Comparison of ENCODE assay signal across 9 cellular contexts in the genomic region with DNA sequence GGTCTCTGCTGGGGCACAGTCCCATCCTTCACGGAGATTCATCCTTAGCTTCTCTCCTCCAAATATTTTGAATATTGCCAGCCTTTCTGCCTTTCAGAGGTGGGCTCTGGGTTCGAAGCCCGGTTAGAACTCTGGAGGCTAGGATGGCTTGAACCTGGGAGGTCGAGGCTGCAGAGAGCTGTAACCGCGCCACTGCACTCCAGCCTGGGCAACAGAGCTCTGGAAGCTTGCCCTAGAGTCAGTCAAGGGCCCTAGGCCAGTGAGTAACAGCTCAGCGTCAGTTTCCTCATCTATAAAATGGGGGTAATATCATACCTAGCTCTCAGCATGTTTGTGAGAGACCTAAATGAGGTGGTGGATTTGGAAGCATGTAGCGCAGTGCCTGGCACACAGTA. TPM values are rescaled to one million over a fixed set of nuclear protein-coding genes. Genes with fewer than 3 reads are reported as not detected.
DNase-seq lines count a peak whose midpoint lies in the region; ATAC-seq and TF ChIP-seq lines count a peak whose summit lies in the region.
"Had no signal": no experiment of that assay in that cellular context is flagged by ENCODE, and none has a peak within 500 bp of the region (broad histone marks: within the 10 kb centered on the region; RNA-seq: fewer than 3 reads in every experiment).

No MANE protein-coding gene starts in this region.

- H3K9me3 ChIP-seq in heart right ventricle: no peaks in the 10 kb centered on the region
- no peaks in the 10 kb centered on the region for H3K9me3 ChIP-seq in right atrium auricular region
- H3K9me3 ChIP-seq in mononuclear cell (ENCODE audit: low read depth, low read length): no peaks in the 10 kb centered on the region
- no peaks in the 10 kb centered on the region for H3K9me3 ChIP-seq in upper lobe of left lung

- H3K4me3 ChIP-seq in heart right ventricle (peak overlapping the region in 3 of 10 donors; percentile 37 to 80 (median 37)), right atrium auricular region (no peak overlapping the region), mononuclear cell (ENCODE audit: low read length) (peak overlapping the region; percentile 90), upper lobe of left lung (peak overlapping the region in 2 of 4 donors; percentile 51 to 54), mesendoderm (ENCODE audit: low read length) (no peak overlapping the region)

- peaks cover 75% of the 10 kb centered on the region for H3K4me1 Mint-ChIP-seq in activated T-helper 2 cell treated with anti-CD3 and anti-CD28 coated beads, Interferon-gamma antibody, Interleukin-2, Interleukin-4, amounts not matched to agents 10 μg/mL and 5 μg/mL and 100 μg/mL, durations not matched to agents 14 hours and 24 hours and 36 hours (ENCODE audit: low read depth)

- ATAC-seq in heart right ventricle: no peak
- no peak for ATAC-seq in upper lobe of left lung (ENCODE audit: low FRiP score in 2 of 2)
- ATAC-seq in GM18502 (IDR thresholded peaks at IDR 0.05; ENCODE audit: poor library complexity, unreplicated experiment): no peak
- no peak for ATAC-seq in HG02798 (IDR thresholded peaks at IDR 0.05; ENCODE audit: poor library complexity, unreplicated experiment)

- H3K27ac Mint-ChIP-seq in activated T-helper 2 cell treated with anti-CD3 and anti-CD28 coated beads, Interferon-gamma antibody, Interleukin-2, Interleukin-4, amounts not matched to agents 10 μg/mL and 5 μg/mL and 100 μg/mL, durations not matched to agents 14 hours and 24 hours and 36 hours: peak overlapping the region; percentile 97

- H3K27me3 ChIP-seq in heart right ventricle (no peaks in the 10 kb centered on the region), right atrium auricular region (no peaks in the 10 kb centered on the region), mononuclear cell (ENCODE audit: insufficient read depth, low read length) (no peaks in the 10 kb centered on the region), upper lobe of left lung (no peaks in the 10 kb centered on the region), mesendoderm (ENCODE audit: insufficient read depth, low read length, poor library complexity) (no peaks in the 10 kb centered on the region)

- TF ChIP-seq CTCF in heart right ventricle (IDR thresholded peaks at IDR 0.05) (no peak), right atrium auricular region (IDR thresholded peaks at IDR 0.05) (no peak), upper lobe of left lung (IDR thresholded peaks at IDR 0.05) (no peak)

- H3K36me3 ChIP-seq in heart right ventricle: peaks cover 0 to 59% (median 0%) of the 10 kb centered on the region in 9 donors
- H3K36me3 ChIP-seq in right atrium auricular region: no peaks in the 10 kb centered on the region
- H3K36me3 ChIP-seq in upper lobe of left lung: peaks cover 0 to 21% (median 13%) of the 10 kb centered on the region in 4 donors
- H3K36me3 ChIP-seq in mesendoderm (ENCODE audit: control insufficient read depth, insufficient read depth, low read length): no peaks in the 10 kb centered on the region

- no peak overlapping the region for H2AK5ac ChIP-seq in mesendoderm (ENCODE audit: low read length)

- no peak overlapping the region for H2BK5ac ChIP-seq in mesendoderm (ENCODE audit: low read length)

- H2BK15ac ChIP-seq in mesendoderm (replicated peaks; ENCODE audit: low read depth): no peak overlapping the region

- no peak overlapping the region for H3K56ac ChIP-seq in mesendoderm (ENCODE audit: low read length)

- H3K18ac ChIP-seq in mesendoderm (ENCODE audit: low read length): no peak overlapping the region

- H3K27me3 Mint-ChIP-seq in activated T-helper 2 cell treated with anti-CD3 and anti-CD28 coated beads, Interferon-gamma antibody, Interleukin-2, Interleukin-4, amounts not matched to agents 10 μg/mL and 5 μg/mL and 100 μg/mL, durations not matched to agents 14 hours and 24 hours and 36 hours (ENCODE audit: low read depth): no peaks in the 10 kb centered on the region

- intact Hi-C loops in heart right ventricle (cut with DNase I): loop anchor here in 1 of 10 donors (10.0 kb wide), 1 partner anchor 160 kb away; no protein-coding TSS in a partner anchor
- intact Hi-C loops in activated T-helper 2 cell treated with anti-CD3 and anti-CD28 coated beads, Interferon-gamma antibody, Interleukin-2, Interleukin-4, amounts not matched to agents 10 μg/mL and 5 μg/mL and 100 μg/mL, durations not matched to agents 14 hours and 24 hours and 36 hours (cut with micrococcal nuclease): loop anchor here (5.0 kb wide), 1 partner anchor 422 kb away; the partner anchor contains the start of gene GAPDH

- TF ChIP-seq POLR2A in upper lobe of left lung (IDR thresholded peaks at IDR 0.05): no peak

- H3K4me3 Mint-ChIP-seq in activated T-helper 2 cell treated with anti-CD3 and anti-CD28 coated beads, Interferon-gamma antibody, Interleukin-2, Interleukin-4, amounts not matched to agents 10 μg/mL and 5 μg/mL and 100 μg/mL, durations not matched to agents 14 hours and 24 hours and 36 hours (ENCODE audit: low read depth): peak overlapping the region; percentile 94

- peaks cover 79% of the 10 kb centered on the region for H3K36me3 Mint-ChIP-seq in activated T-helper 2 cell treated with anti-CD3 and anti-CD28 coated beads, Interferon-gamma antibody, Interleukin-2, Interleukin-4, amounts not matched to agents 10 μg/mL and 5 μg/mL and 100 μg/mL, durations not matched to agents 14 hours and 24 hours and 36 hours (ENCODE audit: low read depth)

- H2BK120ac ChIP-seq in mesendoderm (ENCODE audit: low read depth, low read length): no peak overlapping the region

- no peak overlapping the region for H3K4me2 ChIP-seq in mesendoderm (ENCODE audit: low read length)

- no peak overlapping the region for H3K23ac ChIP-seq in mesendoderm (ENCODE audit: low read length)

- no peak for TF ChIP-seq EP300 in upper lobe of left lung (IDR thresholded peaks at IDR 0.05)

- no peaks in the 10 kb centered on the region for H3K79me1 ChIP-seq in mesendoderm (ENCODE audit: low read length)

- no peak overlapping the region for H4K5ac ChIP-seq in mesendoderm (ENCODE audit: low read length)

- no peak overlapping the region for H3K4ac ChIP-seq in mesendoderm (ENCODE audit: low read depth, low read length)

- H3K27ac ChIP-seq in heart right ventricle (peak overlapping the region in 7 of 10 donors; percentile 32 to 98 (median 77)), right atrium auricular region (no peak overlapping the region), upper lobe of left lung (peak overlapping the region; percentile 81 to 97 (median 88)), mesendoderm (ENCODE audit: low read depth, low read length) (no peak overlapping the region)

- no peak overlapping the region for H3K9ac ChIP-seq in mesendoderm (ENCODE audit: low read length)

- no peak overlapping the region for H4K8ac ChIP-seq in mesendoderm (ENCODE audit: low read depth, low read length)

- no peaks in the 10 kb centered on the region for H3K9me3 Mint-ChIP-seq in activated T-helper 2 cell treated with anti-CD3 and anti-CD28 coated beads, Interferon-gamma antibody, Interleukin-2, Interleukin-4, amounts not matched to agents 10 μg/mL and 5 μg/mL and 100 μg/mL, durations not matched to agents 14 hours and 24 hours and 36 hours

- no peaks in the 10 kb centered on the region for H3K79me2 ChIP-seq in mesendoderm (ENCODE audit: control insufficient read depth, insufficient read depth, low read length)

- H3K4me1 ChIP-seq in heart right ventricle (peaks cover 0 to 86% (median 29%) of the 10 kb centered on the region in 9 donors), right atrium auricular region (peaks cover 0 to 30% of the 10 kb centered on the region in 2 donors), mononuclear cell (ENCODE audit: insufficient read depth, low read length) (peaks cover 73% of the 10 kb centered on the region), upper lobe of left lung (peaks cover 36 to 72% (median 58%) of the 10 kb centered on the region in 4 donors), mesendoderm (ENCODE audit: control insufficient read depth, low read depth, low read length) (no peaks in the 10 kb centered on the region)

- DNase-seq in heart right ventricle (no peak), right atrium auricular region (ENCODE audit: low spot score) (no peak), upper lobe of left lung (no peak), mesendoderm (no peak)
- no peak for DNase-seq in activated T-helper 2 cell treated with anti-CD3 and anti-CD28 coated beads, Interferon-gamma antibody, Interleukin-2, Interleukin-4, amounts not matched to agents 10 μg/mL and 5 μg/mL and 100 μg/mL, durations not matched to agents 14 hours and 24 hours and 36 hours (ENCODE audit: low spot score)
- DNase-seq: SHP77 had no signal

- WGBS in heart right ventricle, 2 donors: 91 to 94% methylated on average over 8 of the region's 8 CpGs
- WGBS in upper lobe of left lung, 2 donors: 72 to 78% methylated on average over 7 to 8 of the region's 8 CpGs
- no CpG with 5 or more reads among the region's 8 CpGs for WGBS in mesendoderm (ENCODE audit: extremely low coverage, insufficient coverage, low lambda C conversion rate)

RNA-seq across cellular contexts. Expression of gene PTPN6, which starts 3.2 kb away (rescaled TPM):
- total RNA-seq in heart right ventricle (10 to 100 TPM in 2 of 10 donors, 1 to 10 TPM in 8; 2.9 to 32.5 (median 5.3) TPM), right atrium auricular region (1 to 10 TPM; 3.7 to 7.5 TPM), mononuclear cell (99.9 TPM), upper lobe of left lung (100 to 1,000 TPM in 4 of 6 donors, 10 to 100 TPM in 2; 56.3 to 215 (median 114) TPM)
- polyA plus RNA-seq in heart right ventricle: 10 to 100 TPM in 1 of 2 donors, 1 to 10 TPM in 1; 8.1 to 12.1 TPM
- 250 and 252 TPM in 2 replicates for total RNA-seq in activated T-helper 2 cell treated with anti-CD3 and anti-CD28 coated beads, Interferon-gamma antibody, Interleukin-2, Interleukin-4, amounts not matched to agents 10 μg/mL and 5 μg/mL and 100 μg/mL, durations not matched to agents 14 hours and 24 hours and 36 hours
- 13.2 TPM for polyA plus RNA-seq in mesendoderm (2013, experiment 1 of 2)
- 14.1 TPM for polyA plus RNA-seq in mesendoderm (2013, experiment 2 of 2)

RNA-seq across cellular contexts. Expression of gene C12orf57, which starts 10.5 kb away (rescaled TPM):
- total RNA-seq in heart right ventricle: 100 to 1,000 TPM; 134 to 213 (median 167) TPM
- 100 to 1,000 TPM; 182 to 654 TPM for polyA plus RNA-seq in heart right ventricle
- total RNA-seq in right atrium auricular region: 100 to 1,000 TPM; 398 to 533 TPM
- 158 and 173 TPM in 2 replicates for total RNA-seq in activated T-helper 2 cell treated with anti-CD3 and anti-CD28 coated beads, Interferon-gamma antibody, Interleukin-2, Interleukin-4, amounts not matched to agents 10 μg/mL and 5 μg/mL and 100 μg/mL, durations not matched to agents 14 hours and 24 hours and 36 hours
- 274 TPM for total RNA-seq in mononuclear cell
- 100 to 1,000 TPM in 5 of 6 donors, 10 to 100 TPM in 1; 83.8 to 291 (median 179) TPM for total RNA-seq in upper lobe of left lung
- polyA plus RNA-seq in mesendoderm (2013, experiment 1 of 2): 146 TPM
- polyA plus RNA-seq in mesendoderm (2013, experiment 2 of 2): 141 TPM

RNA-seq across cellular contexts. Expression of gene RNU7-1, which starts 10.7 kb away (rescaled TPM):
- total RNA-seq in heart right ventricle (not detected), right atrium auricular region (not detected), mononuclear cell (not detected), upper lobe of left lung (not detected)
- polyA plus RNA-seq in heart right ventricle: not detected
- total RNA-seq in activated T-helper 2 cell treated with anti-CD3 and anti-CD28 coated beads, Interferon-gamma antibody, Interleukin-2, Interleukin-4, amounts not matched to agents 10 μg/mL and 5 μg/mL and 100 μg/mL, durations not matched to agents 14 hours and 24 hours and 36 hours: not detected in 2 replicates
- not detected for polyA plus RNA-seq in mesendoderm (2013, experiment 1 of 2)
- not detected for polyA plus RNA-seq in mesendoderm (2013, experiment 2 of 2)

RNA-seq across cellular contexts. Expression of gene PHB2, which starts 16.2 kb away (rescaled TPM):
- total RNA-seq in heart right ventricle: 100 to 1,000 TPM; 139 to 203 (median 160) TPM
- 100 to 1,000 TPM; 102 to 178 TPM for polyA plus RNA-seq in heart right ventricle
- total RNA-seq in right atrium auricular region: 100 to 1,000 TPM; 160 to 183 TPM
- 381 and 391 TPM in 2 replicates for total RNA-seq in activated T-helper 2 cell treated with anti-CD3 and anti-CD28 coated beads, Interferon-gamma antibody, Interleukin-2, Interleukin-4, amounts not matched to agents 10 μg/mL and 5 μg/mL and 100 μg/mL, durations not matched to agents 14 hours and 24 hours and 36 hours
- 131 TPM for total RNA-seq in mononuclear cell
- 100 to 1,000 TPM; 101 to 196 (median 140) TPM for total RNA-seq in upper lobe of left lung
- 473 TPM for polyA plus RNA-seq in mesendoderm (2013, experiment 1 of 2)
- 476 TPM for polyA plus RNA-seq in mesendoderm (2013, experiment 2 of 2)

RNA-seq across cellular contexts. Expression of gene EMG1, which starts 16.4 kb away (rescaled TPM):
- 10 to 100 TPM; 33.5 to 42.1 (median 38.3) TPM for total RNA-seq in heart right ventricle
- polyA plus RNA-seq in heart right ventricle: 10 to 100 TPM; 13.8 to 31.4 TPM
- 10 to 100 TPM; 16.5 to 28.4 TPM for total RNA-seq in right atrium auricular region
- total RNA-seq in activated T-helper 2 cell treated with anti-CD3 and anti-CD28 coated beads, Interferon-gamma antibody, Interleukin-2, Interleukin-4, amounts not matched to agents 10 μg/mL and 5 μg/mL and 100 μg/mL, durations not matched to agents 14 hours and 24 hours and 36 hours: 104 and 112 TPM in 2 replicates
- 30.6 TPM for total RNA-seq in mononuclear cell
- total RNA-seq in upper lobe of left lung: 10 to 100 TPM; 30.4 to 47.4 (median 38.3) TPM
- 119 TPM for polyA plus RNA-seq in mesendoderm (2013, experiment 1 of 2)
- polyA plus RNA-seq in mesendoderm (2013, experiment 2 of 2): 115 TPM

Comparison
In these comparisons a context has a peak if more than half of its experiments do, and no peak if none do; other contexts are left out.
1. H3K27ac ChIP-seq: peak in heart right ventricle (7 of 10) and upper lobe of left lung (4 of 4); none in right atrium auricular region (0 of 2) and mesendoderm (single experiment).